18 cellular contexts compared by ENCODE assay signal in genomic region chr11:520428-521178, GRCh38. TPM values are rescaled to one million over a fixed set of nuclear protein-coding genes. Genes with fewer than 3 reads are reported as not detected.
DNase-seq lines count a peak whose midpoint lies in the region; FAIRE-seq and TF ChIP-seq lines count a peak whose summit lies in the region.
"Had no signal": no experiment of that assay in that cellular context is flagged by ENCODE, and none has a peak within 500 bp of the region (broad histone marks: within the 10 kb centered on the region; RNA-seq: fewer than 3 reads in every experiment).

No MANE protein-coding gene starts in this region.

- CTCF ChIA-PET in H1 (lab: Charles Lee; ENCODE audit: partially characterized antibody): interaction anchor here (0.6 to 1.5 kb wide), 7 partner anchors 9 to 208 kb away, joined by 3 to 4 read pairs (median 3); partner anchors contain the start of gene HRAS

- H4K91ac ChIP-seq in H1 (replicated peaks; ENCODE audit: insufficient read length, low read length) (no peak overlapping the region), neuronal stem cell (ENCODE audit: low read depth, low read length, poor library complexity) (no peak overlapping the region)

- H2BK20ac ChIP-seq in H1 (ENCODE audit: low read length): no peak overlapping the region

- no peak overlapping the region for H2AK5ac ChIP-seq in H1 (ENCODE audit: low read depth, low read length)
- H2AK5ac ChIP-seq in neuronal stem cell (ENCODE audit: low read depth, low read length): no peak overlapping the region

- TF ChIP-seq EP300 in H1 (IDR thresholded peaks at IDR 0.05; ENCODE audit: borderline replicate concordance in 1 of 2, low read depth in 2 of 2, low read length in 2 of 2): no peak

- H4K8ac ChIP-seq in H1 (ENCODE audit: extremely low read depth, insufficient read depth, low read length) (no peak overlapping the region), neuronal stem cell (ENCODE audit: low read depth, low read length) (no peak overlapping the region)

- H3K27ac ChIP-seq in H1 (ENCODE audit: low read depth, low read length): no peak overlapping the region
- H3K27ac ChIP-seq in neuronal stem cell (replicated peaks; ENCODE audit: low read length): no peak overlapping the region
- no peak overlapping the region for H3K27ac ChIP-seq in adrenal gland
- H3K27ac ChIP-seq: body of pancreas, sigmoid colon, tibial artery had no signal

- TF ChIP-seq RAD21 in H1 (IDR thresholded peaks at IDR 0.05 in 1 of 2, conservative IDR thresholded peaks at IDR 0.05 in 1 of 2; ENCODE audit: low read depth in 2 of 2, low read length in 2 of 2): no peak

- H3K79me1 ChIP-seq in H1 (ENCODE audit: low read depth, low read length) (no peaks in the 10 kb centered on the region), neuronal stem cell (ENCODE audit: low read depth, low read length) (no peaks in the 10 kb centered on the region)

- H3K9me3 ChIP-seq in Loucy (ENCODE audit: insufficient read depth, low read depth, low read length) (no peaks in the 10 kb centered on the region; the same call in 1 of the 2 replicates), H1 (ENCODE audit: insufficient read depth in 2 of 2, low read depth in 1 of 2, low read length in 1 of 2) (peaks cover 4 to 14% of the 10 kb centered on the region in 2 experiments; a peak in 1 of 4 replicates), neuronal stem cell (replicated peaks in 1 of 2; ENCODE audit: control insufficient read depth in 2 of 2, insufficient read depth in 1 of 2, low read depth in 1 of 2, low read length in 2 of 2) (peaks cover 3 to 13% of the 10 kb centered on the region in 2 donors), adrenal gland (replicated peaks in 1 of 3) (no peaks in the 10 kb centered on the region)
- H3K9me3 ChIP-seq: body of pancreas, sigmoid colon had no signal

- no peaks in the 10 kb centered on the region for H3K23me2 ChIP-seq in H1 (ENCODE audit: low read depth, low read length)

- H4K20me1 ChIP-seq in Loucy (ENCODE audit: insufficient read depth, low read length, poor library complexity, severe bottlenecking) (no peaks in the 10 kb centered on the region), H1 (replicated peaks in 1 of 2; ENCODE audit: control insufficient read depth in 1 of 2, insufficient read depth in 2 of 2, low read length in 2 of 2) (no peaks in the 10 kb centered on the region)

- WGBS in H1 (ENCODE audit: extremely low coverage in 1 of 2, insufficient coverage in 1 of 2, insufficient read length in 1 of 2, insufficient replicate concordance in 2 of 2, low coverage in 1 of 2, low lambda C conversion rate in 2 of 2, missing lambda C conversion rate in 1 of 2), 2 experiments: 93% methylated on average over 39 of the region's 39 CpGs; no CpG with 5 or more reads in 1 of the 2 experiments
- no CpG with 5 or more reads among the region's 39 CpGs for WGBS in neuronal stem cell (ENCODE audit: extremely low coverage in 2 of 2, insufficient read length in 2 of 2, insufficient replicate concordance in 1 of 2), 2 donors
- WGBS in adrenal gland, 4 donors: 92 to 97% (median 95%) methylated on average over 33 to 39 of the region's 39 CpGs

- H3F3A ChIP-seq in Loucy (ENCODE audit: low read depth): no peaks in the 10 kb centered on the region

- H3K36me3 ChIP-seq in Loucy (ENCODE audit: insufficient read depth, low read length) (no peaks in the 10 kb centered on the region), H1 (ENCODE audit: control insufficient read depth in 2 of 4, insufficient read depth in 4 of 4, low read length in 3 of 4) (no peaks in the 10 kb centered on the region), neuronal stem cell (replicated peaks in 1 of 2; ENCODE audit: control insufficient read depth in 2 of 2, insufficient read depth in 2 of 2, low read length in 2 of 2) (no peaks in the 10 kb centered on the region), adrenal gland (replicated peaks in 1 of 2) (no peaks in the 10 kb centered on the region)
- H3K36me3 ChIP-seq: sigmoid colon had no signal

- H2BK120ac ChIP-seq in H1 (replicated peaks; ENCODE audit: low read depth, low read length) (no peak overlapping the region), neuronal stem cell (ENCODE audit: low read depth, low read length) (no peak overlapping the region)

- 0 out of 2 replicates have a peak, but pooled peaks have one; percentile 32 for TF ChIP-seq CTCF in Loucy (conservative IDR thresholded peaks at IDR 0.05; ENCODE audit: low read length)
- TF ChIP-seq CTCF in H1 (IDR thresholded peaks at IDR 0.05; ENCODE audit: control extremely low read depth in 1 of 3, insufficient read depth in 1 of 3, low read depth in 1 of 3, low read length in 3 of 3): peak; percentile 19 to 48 (median 41); a peak in 2 of 4 replicates
- peak in 1 of 6 experiments; percentile 9 for TF ChIP-seq CTCF in adrenal gland (IDR thresholded peaks at IDR 0.05)

- H3K14ac ChIP-seq in H1 (ENCODE audit: insufficient read length) (no peak overlapping the region), neuronal stem cell (ENCODE audit: low read length) (no peak overlapping the region)

- FAIRE-seq in H1 (lab: Jason Lieb, UNC): no peak
- FAIRE-seq: D721Med had no signal

- no peak for TF ChIP-seq POLR2A in H1 (IDR thresholded peaks at IDR 0.05; ENCODE audit: control extremely low read depth in 1 of 2, low read depth in 2 of 2, low read length in 2 of 2)
- TF ChIP-seq POLR2A in adrenal gland (IDR thresholded peaks at IDR 0.05): no peak

- no peak overlapping the region for H3K4me3 ChIP-seq in Loucy (ENCODE audit: low read length, poor library complexity, severe bottlenecking)
- no peak overlapping the region for H3K4me3 ChIP-seq in H1 (ENCODE audit: extremely low read depth in 1 of 4, insufficient read depth in 2 of 4, low read depth in 3 of 4, low read length in 4 of 4)
- no peak overlapping the region for H3K4me3 ChIP-seq in neuronal stem cell (ENCODE audit: low read length in 2 of 2)
- no peak overlapping the region for H3K4me3 ChIP-seq in adrenal gland
- H3K4me3 ChIP-seq: body of pancreas, lung, sigmoid colon, tibial artery had no signal

- H3K79me2 ChIP-seq in Loucy (ENCODE audit: insufficient read depth, low read length) (no peaks in the 10 kb centered on the region), H1 (ENCODE audit: control insufficient read depth in 1 of 2, insufficient read depth in 2 of 2, low read length in 2 of 2) (no peaks in the 10 kb centered on the region)

- H3K4ac ChIP-seq in H1 (replicated peaks; ENCODE audit: insufficient read length, low read depth, low read length) (no peak overlapping the region), neuronal stem cell (ENCODE audit: low read length) (no peak overlapping the region)

- H2BK12ac ChIP-seq in H1 (ENCODE audit: low read depth, low read length) (no peak overlapping the region), neuronal stem cell (ENCODE audit: low read length) (no peak overlapping the region)

- H2AFZ ChIP-seq in Loucy (ENCODE audit: low read length) (no peak overlapping the region), H1 (ENCODE audit: low read length) (no peak overlapping the region), neuronal stem cell (ENCODE audit: low read length) (no peak overlapping the region)

- POLR2A ChIA-PET in H1 (lab: Charles Lee; ENCODE audit: partially characterized antibody): interaction anchor here (1.4 to 1.6 kb wide), 2 partner anchors 113 to 117 kb away, joined by 3 read pairs; no protein-coding TSS in a partner anchor

- no peak overlapping the region for H2BK5ac ChIP-seq in H1 (ENCODE audit: low read depth, low read length)
- no peak overlapping the region for H2BK5ac ChIP-seq in neuronal stem cell (ENCODE audit: low read length)

- H3K4me1 ChIP-seq in Loucy (ENCODE audit: insufficient read depth, low read length, poor library complexity, severe bottlenecking) (no peaks in the 10 kb centered on the region), H1 (replicated peaks in 1 of 4; ENCODE audit: control insufficient read depth in 3 of 4, insufficient read depth in 4 of 4, low read length in 3 of 4) (no peaks in the 10 kb centered on the region), neuronal stem cell (ENCODE audit: control insufficient read depth in 2 of 2, insufficient read depth in 1 of 2, low read depth in 1 of 2, low read length in 2 of 2) (no peaks in the 10 kb centered on the region), adrenal gland (replicated peaks in 1 of 2) (peaks cover 0 to 3% of the 10 kb centered on the region in 2 donors)

- H3K9me2 ChIP-seq in Loucy (replicated peaks; ENCODE audit: low read depth, low read length): no peaks in the 10 kb centered on the region

- H3K23ac ChIP-seq in H1 (ENCODE audit: insufficient read length): no peak overlapping the region
- no peak overlapping the region for H3K23ac ChIP-seq in neuronal stem cell (ENCODE audit: low read depth, low read length, poor library complexity)

- no peak overlapping the region for H3K4me2 ChIP-seq in Loucy (ENCODE audit: low read depth, low read length, poor library complexity, severe bottlenecking)
- H3K4me2 ChIP-seq in H1 (ENCODE audit: insufficient read depth in 1 of 2, low read depth in 2 of 2, low read length in 2 of 2): no peak overlapping the region
- no peak overlapping the region for H3K4me2 ChIP-seq in neuronal stem cell (ENCODE audit: insufficient read depth, low read length, poor library complexity, severe bottlenecking)

- peak; percentile 18 for DNase-seq in activated CD8-positive, alpha-beta memory T cell treated with anti-CD3 and anti-CD28 coated beads, Interleukin-2, amount 50 U/mL, for 4 hours
- no peak for DNase-seq in activated CD8-positive, alpha-beta memory T cell treated with anti-CD3 and anti-CD28 coated beads for 24 hours
- DNase-seq in H1 (ENCODE audit: low read depth in 1 of 2, low spot score in 2 of 2) (peak in 1 of 2 experiments; percentile 65), neuronal stem cell (ENCODE audit: low spot score) (no peak), mucosa of gallbladder (ENCODE audit: low spot score) (no peak), adrenal gland (no peak), kidney tubule cell (ENCODE audit: low spot score) (no peak)
- DNase-seq: activated gamma-delta T cell; effector CD4-positive, alpha-beta T cell; NCI-H2029 treated with DMSO at 0.1 percent for 48 hours; NCI-H774; sigmoid colon; stimulated activated CD4-positive, alpha-beta T cell treated with anti-CD3 and anti-CD28 coated beads, Interleukin-4, amount 100 ng/mL, for 1 hour; tibial artery had no signal

- H3K27me3 ChIP-seq in Loucy (ENCODE audit: insufficient read depth, low read length, poor library complexity, severe bottlenecking) (no peaks in the 10 kb centered on the region), H1 (replicated peaks in 1 of 4; ENCODE audit: control insufficient read depth in 3 of 4, extremely low read depth in 1 of 4, insufficient read depth in 3 of 4, low read length in 3 of 4) (0 out of 7 replicates have a peak, but pooled peaks cover 0 to 3% (median 0%) of the 10 kb centered on the region in 4 experiments), neuronal stem cell (ENCODE audit: control insufficient read depth in 3 of 3, insufficient read depth in 3 of 3, low read depth in 1 of 3, low read length in 3 of 3) (no peaks in the 10 kb centered on the region), adrenal gland (no peaks in the 10 kb centered on the region)
- H3K27me3 ChIP-seq: body of pancreas, sigmoid colon, tibial artery had no signal

- H3K18ac ChIP-seq in H1 (ENCODE audit: extremely low read depth, low read length): no peak overlapping the region
- peak overlapping the region; percentile 19 for H3K18ac ChIP-seq in neuronal stem cell (ENCODE audit: low read length)

- no peak overlapping the region for H2BK15ac ChIP-seq in H1 (ENCODE audit: low read length)
- H2BK15ac ChIP-seq in neuronal stem cell (ENCODE audit: low read length): no peak overlapping the region

- H3K9ac ChIP-seq in Loucy (ENCODE audit: low read depth, low read length, poor library complexity, severe bottlenecking) (no peak overlapping the region), H1 (replicated peaks in 1 of 4; ENCODE audit: extremely low read depth in 1 of 4, low read depth in 3 of 4, low read length in 3 of 4) (no peak overlapping the region), neuronal stem cell (ENCODE audit: low read depth, low read length, poor library complexity) (no peak overlapping the region)

- no peak overlapping the region for H4K5ac ChIP-seq in H1 (ENCODE audit: insufficient read length, low read depth, low read length)

- H3K56ac ChIP-seq in H1 (replicated peaks; ENCODE audit: insufficient read length, low read depth, low read length): no peak overlapping the region

- intact Hi-C loops in adrenal gland (cut with DNase I): no loop called here

RNA-seq across cellular contexts. Expression of gene RNH1, which starts 13.6 kb away (rescaled TPM):
- 49.8 and 53.4 TPM in 2 replicates for total RNA-seq in H1 (2021; fragmentation: NEBNext Ultra II Directional; extraction: Animal tissue kit (Norgen Biotek cat#: 25700))
- 48.7 and 86.4 TPM in 2 replicates for polyA plus RNA-seq in H1 (2011; rRNA removed)
- polyA plus RNA-seq in H1 (2011; cell fraction: cytosol; rRNA removed): 60.1 TPM
- 139 TPM for polyA plus RNA-seq in H1 (2011; cell fraction: nucleus; rRNA removed)
- 36.0 to 56.2 TPM (median 54.7 TPM) in 4 replicates for polyA plus RNA-seq in H1 (2012, experiment 1 of 2)
- 56.3 TPM for polyA plus RNA-seq in H1 (2012, experiment 2 of 2)
- polyA plus RNA-seq in H1 (2013, experiment 1 of 2): 29.5 TPM
- 27.5 TPM for polyA plus RNA-seq in H1 (2013, experiment 2 of 2)
- 29.0 and 44.4 TPM in 2 replicates for polyA minus RNA-seq in H1 (2011; rRNA and poly(A)+ RNA removed)
- polyA minus RNA-seq in H1 (2011; cell fraction: cytosol; rRNA and poly(A)+ RNA removed): 38.3 TPM
- 63.2 TPM for polyA minus RNA-seq in H1 (2011; cell fraction: nucleus; rRNA and poly(A)+ RNA removed)
- polyA plus RNA-seq in neuronal stem cell (2013, experiment 1 of 2): 35.7 TPM
- polyA plus RNA-seq in neuronal stem cell (2013, experiment 2 of 2): 35.1 TPM
- 156 TPM for total RNA-seq in mucosa of gallbladder
- total RNA-seq in adrenal gland: 100 to 1,000 TPM; 190 to 342 (median 264) TPM
- polyA plus RNA-seq in adrenal gland: 100 to 1,000 TPM in 2 of 3 donors, 10 to 100 TPM in 1; 36.3 to 125 (median 110) TPM

RNA-seq across cellular contexts. Expression of gene HRAS, which starts 14.8 kb away (rescaled TPM):
- total RNA-seq in H1 (2021; fragmentation: NEBNext Ultra II Directional; extraction: Animal tissue kit (Norgen Biotek cat#: 25700)): 54.7 and 60.9 TPM in 2 replicates
- polyA plus RNA-seq in H1 (2011; rRNA removed) (44.3 and 63.4 TPM in 2 replicates), adrenal gland (100 to 1,000 TPM in 2 of 3 donors, 10 to 100 TPM in 1; 18.7 to 190 (median 164) TPM)
- 47.4 TPM for polyA plus RNA-seq in H1 (2011; cell fraction: cytosol; rRNA removed)
- polyA plus RNA-seq in H1 (2011; cell fraction: nucleus; rRNA removed): 117 TPM
- 63.6 to 78.2 TPM (median 69.2 TPM) in 4 replicates for polyA plus RNA-seq in H1 (2012, experiment 1 of 2)
- 56.3 TPM for polyA plus RNA-seq in H1 (2012, experiment 2 of 2)
- polyA plus RNA-seq in H1 (2013, experiment 1 of 2): 25.7 TPM
- 26.0 TPM for polyA plus RNA-seq in H1 (2013, experiment 2 of 2)
- 28.2 and 33.1 TPM in 2 replicates for polyA minus RNA-seq in H1 (2011; rRNA and poly(A)+ RNA removed)
- polyA minus RNA-seq in H1 (2011; cell fraction: cytosol; rRNA and poly(A)+ RNA removed): 22.0 TPM
- polyA minus RNA-seq in H1 (2011; cell fraction: nucleus; rRNA and poly(A)+ RNA removed): 21.5 TPM
- polyA plus RNA-seq in neuronal stem cell (2013, experiment 1 of 2): 26.4 TPM
- 25.5 TPM for polyA plus RNA-seq in neuronal stem cell (2013, experiment 2 of 2)
- total RNA-seq in mucosa of gallbladder (51.1 TPM), adrenal gland (10 to 100 TPM; 10.8 to 45.0 (median 39.0) TPM)

RNA-seq across cellular contexts. Expression of gene LRRC56, which starts 16.7 kb away (rescaled TPM):
- 1.9 and 2.1 TPM in 2 replicates for total RNA-seq in H1 (2021; fragmentation: NEBNext Ultra II Directional; extraction: Animal tissue kit (Norgen Biotek cat#: 25700))
- polyA plus RNA-seq in H1 (2011; rRNA removed) (0.94 and 1.6 TPM in 2 replicates), adrenal gland (1 to 10 TPM in 2 of 3 donors, not detected in 1; 1.7 to 4.3 TPM)
- 1.9 TPM for polyA plus RNA-seq in H1 (2011; cell fraction: cytosol; rRNA removed)
- 8.4 TPM for polyA plus RNA-seq in H1 (2011; cell fraction: nucleus; rRNA removed)
- 1.2 to 1.8 TPM (median 1.6 TPM) in 4 replicates for polyA plus RNA-seq in H1 (2012, experiment 1 of 2)
- polyA plus RNA-seq in H1 (2012, experiment 2 of 2): 0.70 TPM
- 0.71 TPM for polyA plus RNA-seq in H1 (2013, experiment 1 of 2)
- 0.75 TPM for polyA plus RNA-seq in H1 (2013, experiment 2 of 2)
- polyA minus RNA-seq in H1 (2011; rRNA and poly(A)+ RNA removed): 0.68 and 0.88 TPM in 2 replicates
- 0.88 TPM for polyA minus RNA-seq in H1 (2011; cell fraction: cytosol; rRNA and poly(A)+ RNA removed)
- 2.4 TPM for polyA minus RNA-seq in H1 (2011; cell fraction: nucleus; rRNA and poly(A)+ RNA removed)
- 1.1 TPM for polyA plus RNA-seq in neuronal stem cell (2013, experiment 1 of 2)
- 1.2 TPM for polyA plus RNA-seq in neuronal stem cell (2013, experiment 2 of 2)
- total RNA-seq in mucosa of gallbladder (9.4 TPM), adrenal gland (1 to 10 TPM in 2 of 8 donors, under 1 TPM in 5, not detected in 1; 0.32 to 1.7 (median 0.93) TPM)

RNA-seq across cellular contexts. Expression of gene LMNTD2, which starts 39.9 kb away (rescaled TPM):
- 2.6 and 3.1 TPM in 2 replicates for total RNA-seq in H1 (2021; fragmentation: NEBNext Ultra II Directional; extraction: Animal tissue kit (Norgen Biotek cat#: 25700))
- 1.6 and 3.6 TPM in 2 replicates for polyA plus RNA-seq in H1 (2011; rRNA removed)
- polyA plus RNA-seq in H1 (2011; cell fraction: cytosol; rRNA removed): 1.8 TPM
- polyA plus RNA-seq in H1 (2011; cell fraction: nucleus; rRNA removed): 18.4 TPM
- polyA plus RNA-seq in H1 (2012, experiment 1 of 2): 1.6 to 3.8 TPM (median 2.2 TPM) in 4 replicates
- polyA plus RNA-seq in H1 (2012, experiment 2 of 2): 1.0 TPM
- 1.7 TPM for polyA plus RNA-seq in H1 (2013, experiment 1 of 2)
- 1.7 TPM for polyA plus RNA-seq in H1 (2013, experiment 2 of 2)
- 0.29 and 0.38 TPM in 2 replicates for polyA minus RNA-seq in H1 (2011; rRNA and poly(A)+ RNA removed)
- polyA minus RNA-seq in H1 (2011; cell fraction: cytosol; rRNA and poly(A)+ RNA removed): 1.0 TPM
- polyA minus RNA-seq in H1 (2011; cell fraction: nucleus; rRNA and poly(A)+ RNA removed): 3.9 TPM
- 0.75 TPM for polyA plus RNA-seq in neuronal stem cell (2013, experiment 1 of 2)
- 0.87 TPM for polyA plus RNA-seq in neuronal stem cell (2013, experiment 2 of 2)
- total RNA-seq in mucosa of gallbladder: 7.5 TPM
- 1 to 10 TPM in 7 of 8 donors, under 1 TPM in 1; 0.35 to 9.1 (median 6.1) TPM for total RNA-seq in adrenal gland
- 10 to 100 TPM in 2 of 3 donors, under 1 TPM in 1; 0.20 to 21.0 (median 12.7) TPM for polyA plus RNA-seq in adrenal gland

RNA-seq across cellular contexts. Expression of gene RASSF7, which starts 40.2 kb away (rescaled TPM):
- 20.6 and 22.3 TPM in 2 replicates for total RNA-seq in H1 (2021; fragmentation: NEBNext Ultra II Directional; extraction: Animal tissue kit (Norgen Biotek cat#: 25700))
- polyA plus RNA-seq in H1 (2011; rRNA removed): 43.9 and 60.6 TPM in 2 replicates
- polyA plus RNA-seq in H1 (2011; cell fraction: cytosol; rRNA removed): 52.5 TPM
- 130 TPM for polyA plus RNA-seq in H1 (2011; cell fraction: nucleus; rRNA removed)
- 13.9 to 27.0 TPM (median 25.1 TPM) in 4 replicates for polyA plus RNA-seq in H1 (2012, experiment 1 of 2)
- 16.0 TPM for polyA plus RNA-seq in H1 (2012, experiment 2 of 2)
- 16.2 TPM for polyA plus RNA-seq in H1 (2013, experiment 1 of 2)
- polyA plus RNA-seq in H1 (2013, experiment 2 of 2): 15.3 TPM
- polyA minus RNA-seq in H1 (2011; rRNA and poly(A)+ RNA removed): 4.3 and 7.4 TPM in 2 replicates
- polyA minus RNA-seq in H1 (2011; cell fraction: cytosol; rRNA and poly(A)+ RNA removed): 14.5 TPM
- polyA minus RNA-seq in H1 (2011; cell fraction: nucleus; rRNA and poly(A)+ RNA removed): 19.7 TPM
- 8.9 TPM for polyA plus RNA-seq in neuronal stem cell (2013, experiment 1 of 2)
- polyA plus RNA-seq in neuronal stem cell (2013, experiment 2 of 2): 9.1 TPM
- 179 TPM for total RNA-seq in mucosa of gallbladder
- total RNA-seq in adrenal gland: 10 to 100 TPM in 4 of 8 donors, 1 to 10 TPM in 4; 2.9 to 18.2 (median 7.9) TPM
- 10 to 100 TPM in 1 of 3 donors, 1 to 10 TPM in 1, under 1 TPM in 1; 0.33 to 19.9 (median 9.8) TPM for polyA plus RNA-seq in adrenal gland
